In the genomic region with DNA sequence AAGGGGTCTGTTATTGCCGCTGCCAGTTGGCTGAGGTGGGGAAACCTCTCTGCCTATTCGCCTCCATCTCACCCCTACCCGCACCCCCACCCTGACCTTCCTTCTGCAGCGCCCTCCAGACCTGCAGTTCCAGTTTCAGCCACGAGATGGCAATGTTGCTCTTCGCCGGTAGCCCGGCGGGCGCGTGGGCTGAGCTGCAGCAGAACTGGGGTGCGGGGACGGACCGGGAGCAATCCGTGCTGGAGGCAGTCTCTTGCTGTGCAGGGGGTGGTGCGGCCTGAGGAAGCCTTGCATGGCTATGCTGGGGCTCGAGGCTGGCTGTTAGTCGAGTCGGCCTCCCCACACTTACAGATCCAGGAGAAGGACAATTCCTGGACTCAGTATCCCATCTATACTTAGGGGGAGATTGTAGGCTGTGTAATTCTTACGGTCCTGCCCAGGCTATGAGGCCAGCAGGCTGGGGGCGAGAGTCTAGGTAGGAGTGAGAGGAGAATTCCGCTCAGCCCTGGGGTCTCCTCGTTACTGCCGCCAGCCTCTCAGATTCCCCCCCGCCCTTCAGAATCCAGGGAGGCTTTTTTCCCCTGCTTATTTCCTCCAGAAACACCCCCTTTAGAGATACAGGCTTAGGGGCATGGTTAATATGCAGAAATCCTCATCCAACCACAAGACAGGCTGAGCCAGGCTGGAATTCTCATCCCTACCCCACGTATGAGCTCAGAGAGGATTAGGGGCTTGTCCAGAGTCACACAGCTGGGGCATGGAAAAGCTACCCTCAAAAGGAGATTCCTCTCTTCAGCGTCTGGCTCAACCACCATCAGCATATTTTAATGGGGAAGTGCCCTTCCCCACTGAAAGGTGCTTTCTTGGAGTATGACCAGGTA, we compare ENCODE assay signal across 7 cellular contexts. TPM values are rescaled to one million over a fixed set of nuclear protein-coding genes. Genes with fewer than 3 reads are reported as not detected.
DNase-seq lines count a peak whose midpoint lies in the region; TF ChIP-seq lines count a peak whose summit lies in the region.

No MANE protein-coding gene starts in this region.

- H3K4me2 ChIP-seq in smooth muscle cell: peak overlapping the region; percentile 78

- no peak overlapping the region for H3K9ac ChIP-seq in iPS-15b (ENCODE audit: low read depth, low read length)
- H3K9ac ChIP-seq in smooth muscle cell (ENCODE audit: low read depth): no peak overlapping the region

- H3K4me3 ChIP-seq in HEK293 (ENCODE audit: low read depth, low read length): no peak overlapping the region
- H3K4me3 ChIP-seq in astrocyte of the cerebellum (ENCODE audit: low read depth, low read length): no peak overlapping the region
- H3K4me3 ChIP-seq in iPS-15b (ENCODE audit: low read depth, low read length): peak overlapping the region; percentile 43
- no peak overlapping the region for H3K4me3 ChIP-seq in smooth muscle cell

- POLR2A ChIA-PET in HEK293 (lab: Yijun Ruan, JAX): interaction anchor here (0.5 kb wide), 1 partner anchor 15 kb away, joined by 3 read pairs; no protein-coding TSS in a partner anchor

- CTCF ChIA-PET in HEK293 (lab: Yijun Ruan, JAX): interaction anchor here (0.5 to 3.4 kb wide), 23 partner anchors 9 to 1690 kb away, joined by 3 to 39 read pairs (median 4); no protein-coding TSS in a partner anchor

- H3K36me3 ChIP-seq in HEK293 (ENCODE audit: control insufficient read depth in 2 of 2, insufficient read depth in 1 of 2, low read length in 2 of 2): no peaks in the 10 kb centered on the region
- no peaks in the 10 kb centered on the region for H3K36me3 ChIP-seq in iPS-15b (ENCODE audit: control insufficient read depth, insufficient read depth, low read length)
- no peaks in the 10 kb centered on the region for H3K36me3 ChIP-seq in smooth muscle cell (ENCODE audit: low read depth)

- H3K9me3 ChIP-seq in HEK293 (ENCODE audit: control insufficient read depth, insufficient read depth, low read depth, low read length): no peaks in the 10 kb centered on the region
- H3K9me3 ChIP-seq in iPS-15b (ENCODE audit: control insufficient read depth, insufficient read depth, low read length): no peaks in the 10 kb centered on the region
- H3K9me3 ChIP-seq in smooth muscle cell (replicated peaks; ENCODE audit: low read depth): no peaks in the 10 kb centered on the region

- in situ Hi-C loops in astrocyte of the cerebellum (cut with HindIII; ENCODE audit: low sequenced_read_pairs): no loop called here

- H3K27me3 ChIP-seq in iPS-15b (ENCODE audit: control insufficient read depth, insufficient read depth, low read length): peaks cover 16% of the 10 kb centered on the region
- H3K27me3 ChIP-seq in smooth muscle cell (ENCODE audit: low read depth): peaks cover 40% of the 10 kb centered on the region

- WGBS in smooth muscle cell (ENCODE audit: low lambda C conversion rate): 6% methylated on average over 27 of the region's 27 CpGs

- no peaks in the 10 kb centered on the region for H3K79me2 ChIP-seq in smooth muscle cell (ENCODE audit: low read depth)

- H3K27ac Mint-ChIP-seq in T-helper 2 cell treated with Interferon-gamma antibody and Interleukin-4, amounts not matched to agents 5 μg/mL and 100 μg/mL, for 36 hours: no peak overlapping the region

- H3K4me1 Mint-ChIP-seq in T-helper 2 cell treated with Interferon-gamma antibody and Interleukin-4, amounts not matched to agents 5 μg/mL and 100 μg/mL, for 36 hours (ENCODE audit: low read depth): peaks cover 7% of the 10 kb centered on the region

- peaks cover 9% of the 10 kb centered on the region for H3K4me1 ChIP-seq in HEK293 (ENCODE audit: control insufficient read depth, insufficient read depth, low read length)
- H3K4me1 ChIP-seq in iPS-15b (ENCODE audit: control insufficient read depth, insufficient read depth, low read length): peaks cover 20% of the 10 kb centered on the region
- peaks cover 30% of the 10 kb centered on the region for H3K4me1 ChIP-seq in smooth muscle cell (ENCODE audit: low read depth)

- peaks cover 50% of the 10 kb centered on the region for H3K27me3 Mint-ChIP-seq in T-helper 2 cell treated with Interferon-gamma antibody and Interleukin-4, amounts not matched to agents 5 μg/mL and 100 μg/mL, for 36 hours (ENCODE audit: low read depth)

- TF ChIP-seq CTCF in GM12874 (IDR thresholded peaks at IDR 0.05; ENCODE audit: insufficient read depth, low read depth, low read length): peak; percentile 99
- peak; percentile 97 for TF ChIP-seq CTCF in HEK293 (tag by site-specific recombination; IDR thresholded peaks at IDR 0.05)
- peak; percentile 99 for TF ChIP-seq CTCF in astrocyte of the cerebellum (IDR thresholded peaks at IDR 0.05; ENCODE audit: low read depth, low read length, missing control alignments)
- peak; percentile 100 for TF ChIP-seq CTCF in smooth muscle cell (IDR thresholded peaks at IDR 0.05; ENCODE audit: borderline replicate concordance, insufficient read depth, poor library complexity, severe bottlenecking)

- no peaks in the 10 kb centered on the region for H3K36me3 Mint-ChIP-seq in T-helper 2 cell treated with Interferon-gamma antibody and Interleukin-4, amounts not matched to agents 5 μg/mL and 100 μg/mL, for 36 hours (ENCODE audit: low read depth)

- peak; percentile 86 for DNase-seq in NAMALWA (ENCODE audit: low spot score)
- peak; percentile 75 for DNase-seq in T-helper 2 cell treated with Interferon-gamma antibody and Interleukin-4, amounts not matched to agents 5 μg/mL and 100 μg/mL, for 36 hours (ENCODE audit: low spot score)
- DNase-seq in astrocyte of the cerebellum (ENCODE audit: low read depth): peak; percentile 42
- peak; percentile 70 for DNase-seq in smooth muscle cell (lab: John Stamatoyannopoulos, UW; ENCODE audit: unreplicated experiment)

- no peaks in the 10 kb centered on the region for H3F3A ChIP-seq in smooth muscle cell (ENCODE audit: low read depth)

- H3K27ac ChIP-seq in HEK293 (ENCODE audit: extremely low read depth, low read depth, low read length) (no peak overlapping the region), smooth muscle cell (ENCODE audit: low read depth) (no peak overlapping the region)

- H4K20me1 ChIP-seq in smooth muscle cell (ENCODE audit: low read depth): no peaks in the 10 kb centered on the region

- no peak overlapping the region for H3K4me3 Mint-ChIP-seq in T-helper 2 cell treated with Interferon-gamma antibody and Interleukin-4, amounts not matched to agents 5 μg/mL and 100 μg/mL, for 36 hours

- H3K9me3 Mint-ChIP-seq in T-helper 2 cell treated with Interferon-gamma antibody and Interleukin-4, amounts not matched to agents 5 μg/mL and 100 μg/mL, for 36 hours: no peaks in the 10 kb centered on the region

- no peak overlapping the region for H2AFZ ChIP-seq in smooth muscle cell (ENCODE audit: low read depth)

TF ChIP-seq in HEK293, 187 proteins besides CTCF, POLR2A, EP300 and RAD21 (continues in another document):
- peak; percentile 72; the same call in 1 of the 2 replicates for TF ChIP-seq ZNF2 (tag by site-specific recombination; IDR thresholded peaks at IDR 0.05)
- peak; percentile 63; the same call in 1 of the 2 replicates for TF ChIP-seq ZBTB17 (tag by site-specific recombination; IDR thresholded peaks at IDR 0.05)
- TF ChIP-seq, protein P1, sequence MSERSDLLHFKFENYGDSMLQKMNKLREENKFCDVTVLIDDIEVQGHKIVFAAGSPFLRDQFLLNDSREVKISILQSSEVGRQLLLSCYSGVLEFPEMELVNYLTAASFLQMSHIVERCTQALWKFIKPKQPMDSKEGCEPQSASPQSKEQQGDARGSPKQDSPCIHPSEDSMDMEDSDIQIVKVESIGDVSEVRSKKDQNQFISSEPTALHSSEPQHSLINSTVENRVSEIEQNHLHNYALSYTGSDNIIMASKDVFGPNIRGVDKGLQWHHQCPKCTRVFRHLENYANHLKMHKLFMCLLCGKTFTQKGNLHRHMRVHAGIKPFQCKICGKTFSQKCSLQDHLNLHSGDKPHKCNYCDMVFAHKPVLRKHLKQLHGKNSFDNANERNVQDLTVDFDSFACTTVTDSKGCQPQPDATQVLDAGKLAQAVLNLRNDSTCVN (tag by site-specific recombination; optimal IDR thresholded peaks at IDR 0.05): peak; percentile 64
- TF ChIP-seq ZNF433 (tag by site-specific recombination; IDR thresholded peaks at IDR 0.05; ENCODE audit: low read depth): no peak
- TF ChIP-seq ZFHX2 (tag by site-specific recombination; conservative IDR thresholded peaks at IDR 0.05): peak; percentile 96
- TF ChIP-seq ZNF391 (tag by site-specific recombination; IDR thresholded peaks at IDR 0.05; ENCODE audit: borderline replicate concordance, low read depth): 0 out of 2 replicates have a peak, but pooled peaks have one; percentile 39
- no peak for TF ChIP-seq ZNF10 (tag by site-specific recombination; IDR thresholded peaks at IDR 0.05)
- peak; percentile 29; the same call in 1 of the 2 replicates for TF ChIP-seq ZNF701 (tag by site-specific recombination; IDR thresholded peaks at IDR 0.05)
- TF ChIP-seq SP7 (tag by site-specific recombination; IDR thresholded peaks at IDR 0.05): 0 out of 2 replicates have a peak, but pooled peaks have one; percentile 45
- peak; percentile 81 for TF ChIP-seq GLIS2 (tag by site-specific recombination; IDR thresholded peaks at IDR 0.05)
- TF ChIP-seq ZNF341 (tag by site-specific recombination; IDR thresholded peaks at IDR 0.05; ENCODE audit: low read depth): peak; percentile 61
- TF ChIP-seq, protein P2, sequence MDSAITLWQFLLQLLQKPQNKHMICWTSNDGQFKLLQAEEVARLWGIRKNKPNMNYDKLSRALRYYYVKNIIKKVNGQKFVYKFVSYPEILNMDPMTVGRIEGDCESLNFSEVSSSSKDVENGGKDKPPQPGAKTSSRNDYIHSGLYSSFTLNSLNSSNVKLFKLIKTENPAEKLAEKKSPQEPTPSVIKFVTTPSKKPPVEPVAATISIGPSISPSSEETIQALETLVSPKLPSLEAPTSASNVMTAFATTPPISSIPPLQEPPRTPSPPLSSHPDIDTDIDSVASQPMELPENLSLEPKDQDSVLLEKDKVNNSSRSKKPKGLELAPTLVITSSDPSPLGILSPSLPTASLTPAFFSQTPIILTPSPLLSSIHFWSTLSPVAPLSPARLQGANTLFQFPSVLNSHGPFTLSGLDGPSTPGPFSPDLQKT (IDR thresholded peaks at IDR 0.05; ENCODE audit: borderline replicate concordance, low read depth, low read length): no peak
- TF ChIP-seq ZBTB1 (tag by site-specific recombination; IDR thresholded peaks at IDR 0.05): no peak
- 0 out of 2 replicates have a peak, but pooled peaks have one; percentile 35 for TF ChIP-seq ZEB2 (tag by site-specific recombination; IDR thresholded peaks at IDR 0.05)
- TF ChIP-seq ZBTB8A (tag by site-specific recombination; IDR thresholded peaks at IDR 0.05): peak; percentile 80
- TF ChIP-seq EGR2 (tag by site-specific recombination; IDR thresholded peaks at IDR 0.05; ENCODE audit: low read depth): peak; percentile 88
- no peak for TF ChIP-seq ZNF585B (tag by site-specific recombination; IDR thresholded peaks at IDR 0.05)
- TF ChIP-seq ZNF221 (tag by site-specific recombination; IDR thresholded peaks at IDR 0.05; ENCODE audit: borderline replicate concordance): no peak
- TF ChIP-seq SP3 (tag by site-specific recombination; IDR thresholded peaks at IDR 0.05): no peak

RNA-seq across cellular contexts. Expression of a gene that starts 2.8 kb away (rescaled TPM):
- total RNA-seq in smooth muscle cell: 0.04 TPM in 1 of 2 replicates, not detected in the other
- polyA plus RNA-seq in smooth muscle cell: 0.21 TPM in 1 of 2 replicates, not detected in the other
